In genomic region chr4:148044889-148045352, GRCh38 we compare ENCODE assay signal across 8 cellular contexts.
DNase-seq lines count a peak whose midpoint lies in the region; ATAC-seq and TF ChIP-seq lines count a peak whose summit lies in the region.

No MANE protein-coding gene starts in this region.

- in situ Hi-C loops in HAP-1 (cut with MboI; ENCODE audit: low sequenced_read_pairs) = no loop called here

- no peaks in the 10 kb centered on the region for H3K36me3 ChIP-seq in HAP-1 (replicated peaks)

- DNase-seq in GM12864 (ENCODE audit: low read depth) = no peak
- DNase-seq in HT-29 (ENCODE audit: low spot score) = peak; percentile 28
- peak; percentile 23 for DNase-seq in globus pallidus (ENCODE audit: low spot score)
- no peak for DNase-seq in HAP-1 (ENCODE audit: low spot score in 2 of 2)
- DNase-seq in activated T-cell treated with anti-CD3 and anti-CD28 coated beads for 4 hours = no peak
- no peak for DNase-seq in activated naive CD4-positive, alpha-beta T cell treated with anti-CD3 and anti-CD28 coated beads, Interleukin-2, amount 50 U/mL, for 16 hours
- DNase-seq in NCI-H2196 (lab: John Stamatoyannopoulos, UW; ENCODE audit: unreplicated experiment) = no peak

- TF ChIP-seq CTCF in GM12864 (IDR thresholded peaks at IDR 0.05; ENCODE audit: low read depth, low read length, missing control alignments) = peak; percentile 41

- no peak overlapping the region for H3K4me3 ChIP-seq in GM12864 (ENCODE audit: low read depth, low read length)
- no peak overlapping the region for H3K4me3 ChIP-seq in HAP-1

- H3K27me3 ChIP-seq in HAP-1 (ENCODE audit: low read depth) = no peaks in the 10 kb centered on the region

- no peaks in the 10 kb centered on the region for H3K9me3 ChIP-seq in HAP-1

- ATAC-seq in GM21447 (IDR thresholded peaks at IDR 0.05; ENCODE audit: unreplicated experiment) = peak; percentile 96

- H3K4me1 ChIP-seq in HAP-1 = no peaks in the 10 kb centered on the region

Comparison
In these comparisons a context has a peak if more than half of its experiments do, and no peak if none do; other contexts are left out.
1. DNase-seq: peak in HT-29 (single experiment) and globus pallidus (single experiment); none in GM12864 (single experiment), HAP-1 (0 of 2), activated T-cell treated with anti-CD3 and anti-CD28 coated beads for 4 hours (single experiment), activated naive CD4-positive, alpha-beta T cell treated with anti-CD3 and anti-CD28 coated beads, Interleukin-2, amount 50 U/mL, for 16 hours (single experiment) and NCI-H2196 (single experiment).